In genomic region chr22:45468872-45469572, GRCh38 we compare ENCODE assay signal across 13 cellular contexts. TPM values are rescaled to one million over a fixed set of nuclear protein-coding genes. Genes with fewer than 3 reads are reported as not detected.
DNase-seq lines count a peak whose midpoint lies in the region; ATAC-seq and TF ChIP-seq lines count a peak whose summit lies in the region.
"Had no signal": no experiment of that assay in that cellular context is flagged by ENCODE, and none has a peak within 500 bp of the region (broad histone marks: within the 10 kb centered on the region; RNA-seq: fewer than 3 reads in every experiment).

No MANE protein-coding gene starts in this region.

- TF ChIP-seq CTCF in chondrocyte (IDR thresholded peaks at IDR 0.05) (no peak), mesothelial cell of epicardium (IDR thresholded peaks at IDR 0.05; ENCODE audit: unreplicated experiment) (no peak)

- H3K36me3 Mint-ChIP-seq in chondrocyte (ENCODE audit: low read depth) (peaks cover 4% of the 10 kb centered on the region), mesothelial cell of epicardium (peaks cover 6% of the 10 kb centered on the region)
- H3K36me3 Mint-ChIP-seq in stimulated activated naive B cell treated with anti-CD40 and anti-IgM and Interleukin-4, amounts not matched to agents 10 μg/mL and 1 μg/mL and 100 μg/mL, for 72 hours, result peaks cover 0 to 3% of the 10 kb centered on the region in 2 donors
- H3K36me3 Mint-ChIP-seq: immature natural killer cell had no signal

- peaks cover 52% of the 10 kb centered on the region for H3K4me1 Mint-ChIP-seq in chondrocyte (ENCODE audit: low read depth)
- peaks cover 30% of the 10 kb centered on the region for H3K4me1 Mint-ChIP-seq in mesothelial cell of epicardium
- no peaks in the 10 kb centered on the region for H3K4me1 Mint-ChIP-seq in stimulated activated naive B cell treated with anti-CD40 and anti-IgM and Interleukin-4, amounts not matched to agents 10 μg/mL and 1 μg/mL and 100 μg/mL, for 72 hours
- H3K4me1 Mint-ChIP-seq: immature natural killer cell had no signal

- H3K27me3 Mint-ChIP-seq in chondrocyte (ENCODE audit: low read depth) (no peaks in the 10 kb centered on the region), mesothelial cell of epicardium (ENCODE audit: low read depth) (no peaks in the 10 kb centered on the region)
- peaks cover 8 to 31% of the 10 kb centered on the region in 2 donors for H3K27me3 Mint-ChIP-seq in stimulated activated naive B cell treated with anti-CD40 and anti-IgM and Interleukin-4, amounts not matched to agents 10 μg/mL and 1 μg/mL and 100 μg/mL, for 72 hours

- DNase-seq in AG08396 (ENCODE audit: low spot score) (peak; percentile 58), LHCN-M2 (ENCODE audit: low read depth) (peak; percentile 76), chondrocyte (ENCODE audit: low spot score) (peak; percentile 1), mesothelial cell of epicardium (ENCODE audit: low spot score in 2 of 2, unreplicated experiment in 2 of 2) (no peak)
- DNase-seq in stimulated activated CD4-positive, alpha-beta T cell treated with anti-CD3 and anti-CD28 coated beads, Interleukin-15, amount 100 ng/mL, for 24 hours, result no peak
- no peak for DNase-seq in stimulated activated naive B cell treated with anti-CD40 and anti-IgM and Interleukin-4, amounts not matched to agents 10 μg/mL and 1 μg/mL and 100 μg/mL, for 72 hours
- DNase-seq: activated effector memory CD4-positive, alpha-beta T cell treated with anti-CD3 and anti-CD28 coated beads, Interleukin-2, amount 50 U/mL, for 16 hours; BE2C; immature natural killer cell; upper lobe of left lung had no signal

- peak overlapping the region; percentile 23 for H3K4me3 Mint-ChIP-seq in chondrocyte (ENCODE audit: unreplicated experiment)
- no peak overlapping the region for H3K4me3 Mint-ChIP-seq in mesothelial cell of epicardium
- H3K4me3 Mint-ChIP-seq in stimulated activated naive B cell treated with anti-CD40 and anti-IgM and Interleukin-4, amounts not matched to agents 10 μg/mL and 1 μg/mL and 100 μg/mL, for 72 hours, result no peak overlapping the region
- H3K4me3 Mint-ChIP-seq: immature natural killer cell had no signal

- H3K27ac Mint-ChIP-seq in chondrocyte (ENCODE audit: unreplicated experiment), result peak overlapping the region; percentile 74
- H3K27ac Mint-ChIP-seq in mesothelial cell of epicardium, result peak overlapping the region; percentile 52
- no peak overlapping the region for H3K27ac Mint-ChIP-seq in stimulated activated naive B cell treated with anti-CD40 and anti-IgM and Interleukin-4, amounts not matched to agents 10 μg/mL and 1 μg/mL and 100 μg/mL, for 72 hours
- H3K27ac Mint-ChIP-seq: immature natural killer cell had no signal

- H3K9me3 Mint-ChIP-seq in chondrocyte (ENCODE audit: low read depth), result peaks cover 18% of the 10 kb centered on the region
- peaks cover 22% of the 10 kb centered on the region for H3K9me3 Mint-ChIP-seq in mesothelial cell of epicardium
- H3K9me3 Mint-ChIP-seq in stimulated activated naive B cell treated with anti-CD40 and anti-IgM and Interleukin-4, amounts not matched to agents 10 μg/mL and 1 μg/mL and 100 μg/mL, for 72 hours, result peaks cover 7 to 10% of the 10 kb centered on the region in 2 donors
- H3K9me3 Mint-ChIP-seq: immature natural killer cell had no signal

- ATAC-seq in GM19023 (IDR thresholded peaks at IDR 0.05; ENCODE audit: unreplicated experiment), result no peak
- no peak for ATAC-seq in GM18511 (IDR thresholded peaks at IDR 0.05; ENCODE audit: unreplicated experiment)
- ATAC-seq in stimulated activated naive B cell treated with anti-CD40 and anti-IgM and Interleukin-4, amounts not matched to agents 10 μg/mL and 1 μg/mL and 100 μg/mL, for 72 hours (replicated peaks), result no peak
- ATAC-seq: activated CD4-positive, CD25-positive, alpha-beta regulatory T cell treated with anti-CD3 and anti-CD28 coated beads, Interleukin-2, amount 50 U/mL, for 24 hours had no signal

RNA-seq across cellular contexts. Expression of gene FBLN1, which starts 33.7 kb away (rescaled TPM):
- 34.4 and 37.6 TPM in 2 replicates for total RNA-seq in LHCN-M2 (2014; rRNA removed)
- polyA plus RNA-seq in LHCN-M2 (2012), result 97.6 TPM
- 127 to 186 TPM (median 183 TPM) in 3 replicates for total RNA-seq in chondrocyte
- total RNA-seq in mesothelial cell of epicardium, result 283 to 297 TPM (median 296 TPM) in 3 replicates
- polyA plus RNA-seq: immature natural killer cell had no signal

RNA-seq across cellular contexts. Expression of gene RIBC2, which starts 55.5 kb away (rescaled TPM):
- total RNA-seq in LHCN-M2 (2014; rRNA removed), result 0.58 and 0.86 TPM in 2 replicates
- polyA plus RNA-seq in LHCN-M2 (2012), result 0.32 TPM
- total RNA-seq in chondrocyte, result 0.41 to 1.1 TPM in 2 of 3 replicates, not detected in the other
- total RNA-seq in mesothelial cell of epicardium, result 2.0 to 2.5 TPM (median 2.1 TPM) in 3 replicates

RNA-seq across cellular contexts. Expression of gene SMC1B, which starts 55.6 kb away (rescaled TPM):
- total RNA-seq in LHCN-M2 (2014; rRNA removed), result not detected in 2 replicates
- not detected for polyA plus RNA-seq in LHCN-M2 (2012)
- not detected in 3 replicates for total RNA-seq in chondrocyte
- total RNA-seq in mesothelial cell of epicardium, result 0.07 TPM in 1 of 3 replicates, not detected in the others
- total RNA-seq: upper lobe of left lung had no signal

Comparison
In these comparisons a context has a peak if more than half of its experiments do, and no peak if none do; other contexts are left out.
1. DNase-seq: peak in AG08396 (single experiment), LHCN-M2 (single experiment) and chondrocyte (single experiment); none in mesothelial cell of epicardium (0 of 2), stimulated activated CD4-positive, alpha-beta T cell treated with anti-CD3 and anti-CD28 coated beads, Interleukin-15, amount 100 ng/mL, for 24 hours (single experiment) and stimulated activated naive B cell treated with anti-CD40 and anti-IgM and Interleukin-4, amounts not matched to agents 10 μg/mL and 1 μg/mL and 100 μg/mL, for 72 hours (single experiment).